In the genomic region with DNA sequence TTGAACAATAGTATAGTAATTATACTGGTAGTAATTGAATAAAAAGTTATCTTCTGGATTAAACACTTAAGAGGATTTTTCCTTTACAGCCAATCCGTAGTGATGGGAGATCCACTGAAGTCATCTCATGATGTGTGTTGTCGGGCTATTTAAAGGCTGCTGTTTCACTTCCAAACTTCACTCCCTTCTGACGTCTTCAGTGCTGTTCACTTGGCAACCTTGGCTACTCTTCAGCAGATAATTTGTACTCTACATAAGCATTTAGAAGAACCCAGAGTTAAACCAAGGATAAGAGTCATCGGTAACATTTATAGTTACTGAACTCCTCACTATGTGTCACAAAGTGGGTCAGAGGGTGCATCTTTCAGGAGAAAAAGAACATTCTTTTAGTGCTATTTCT, we compare ENCODE assay signal across 19 cellular contexts.
DNase-seq lines count a peak whose midpoint lies in the region; ATAC-seq and TF ChIP-seq lines count a peak whose summit lies in the region.
"Had no signal": no experiment of that assay in that cellular context is flagged by ENCODE, and none has a peak within 500 bp of the region (broad histone marks: within the 10 kb centered on the region; RNA-seq: fewer than 3 reads in every experiment).

No MANE protein-coding gene starts in this region.

- ATAC-seq in psoas muscle (peak; percentile 93 to 98 (median 97)), HG03469 (IDR thresholded peaks at IDR 0.05; ENCODE audit: unreplicated experiment) (no peak)
- ATAC-seq in CD8-positive, alpha-beta T cell, result no peak
- ATAC-seq: foreskin keratinocyte had no signal

- H3K4me3 ChIP-seq in fibroblast of villous mesenchyme (ENCODE audit: low read depth, low read length) (no peak overlapping the region), psoas muscle (peak overlapping the region; percentile 24)
- no peak overlapping the region for H3K4me3 ChIP-seq in CD8-positive, alpha-beta T cell (ENCODE audit: low read depth, low read length)
- H3K4me3 ChIP-seq: prostate gland had no signal

- intact Hi-C loops in psoas muscle (cut with DNase I), result loop anchor here in 1 of 2 donors (1.0 to 5.0 kb wide), 2 partner anchors 69 to 180 kb away; partner anchors contain the start of gene EYA4
- intact Hi-C loops in CD8-positive, alpha-beta T cell (cut with DNase I, micrococcal nuclease), result no loop called here

- H3K4me3 Mint-ChIP-seq in CD8-positive, alpha-beta T cell, result no peak overlapping the region
- H3K4me3 Mint-ChIP-seq: T-helper 2 cell treated with Interferon-gamma antibody and Interleukin-4, amounts not matched to agents 5 μg/mL and 100 μg/mL, for 36 hours had no signal

- 14 to 24% (median 19%) methylated on average over 4 of the region's 4 CpGs for WGBS in psoas muscle, 3 donors

- H3K27me3 Mint-ChIP-seq in CD8-positive, alpha-beta T cell (ENCODE audit: low read depth), result no peaks in the 10 kb centered on the region

- H3K27ac ChIP-seq in psoas muscle, result peak overlapping the region; percentile 84
- no peak overlapping the region for H3K27ac ChIP-seq in CD8-positive, alpha-beta T cell (ENCODE audit: low read depth, low read length)
- H3K27ac ChIP-seq: C4-2B, foreskin keratinocyte, prostate gland had no signal

- no peaks in the 10 kb centered on the region for H3K4me1 Mint-ChIP-seq in CD8-positive, alpha-beta T cell (ENCODE audit: low read depth)

- in situ Hi-C loops in SK-MEL-5 (cut with HindIII; ENCODE audit: low pct_unique_long_range_greater_than_20kb, low sequenced_read_pairs), result no loop called here

- no peaks in the 10 kb centered on the region for H3K36me3 ChIP-seq in psoas muscle (ENCODE audit: insufficient read depth in 1 of 2, low read depth in 1 of 2)
- H3K36me3 ChIP-seq in CD8-positive, alpha-beta T cell (ENCODE audit: insufficient read depth, low read length), result no peaks in the 10 kb centered on the region
- H3K36me3 ChIP-seq: prostate gland had no signal

- no peaks in the 10 kb centered on the region for H3K9me3 Mint-ChIP-seq in CD8-positive, alpha-beta T cell
- H3K9me3 Mint-ChIP-seq: T-helper 2 cell treated with Interferon-gamma antibody and Interleukin-4, amounts not matched to agents 5 μg/mL and 100 μg/mL, for 36 hours had no signal

- POLR2A ChIA-PET in CD8-positive, alpha-beta T cell (lab: Charles Lee), result no interaction called here

- H3K4me1 ChIP-seq in psoas muscle, result peaks cover 14% of the 10 kb centered on the region
- no peaks in the 10 kb centered on the region for H3K4me1 ChIP-seq in CD8-positive, alpha-beta T cell (ENCODE audit: insufficient read depth, low read length)
- H3K4me1 ChIP-seq: foreskin keratinocyte, prostate gland had no signal

- no peaks in the 10 kb centered on the region for H3K36me3 Mint-ChIP-seq in CD8-positive, alpha-beta T cell

- no peak overlapping the region for H3K27ac Mint-ChIP-seq in CD8-positive, alpha-beta T cell
- H3K27ac Mint-ChIP-seq: T-helper 2 cell treated with Interferon-gamma antibody and Interleukin-4, amounts not matched to agents 5 μg/mL and 100 μg/mL, for 36 hours had no signal

- CTCF ChIA-PET in CD8-positive, alpha-beta T cell (lab: Charles Lee), result no interaction called here

- no peak for TF ChIP-seq CTCF in fibroblast of villous mesenchyme (IDR thresholded peaks at IDR 0.05; ENCODE audit: insufficient read depth, low read depth, low read length)
- TF ChIP-seq CTCF in psoas muscle (IDR thresholded peaks at IDR 0.05), result no peak
- no peak for TF ChIP-seq CTCF in CD8-positive, alpha-beta T cell (IDR thresholded peaks at IDR 0.05)

- H3K9me3 ChIP-seq in psoas muscle, result no peaks in the 10 kb centered on the region
- H3K9me3 ChIP-seq in CD8-positive, alpha-beta T cell (ENCODE audit: low read length), result no peaks in the 10 kb centered on the region
- H3K9me3 ChIP-seq: prostate gland had no signal

- no peaks in the 10 kb centered on the region for H3K27me3 ChIP-seq in psoas muscle (ENCODE audit: insufficient read depth in 3 of 3, low read length in 2 of 3)
- no peaks in the 10 kb centered on the region for H3K27me3 ChIP-seq in CD8-positive, alpha-beta T cell (ENCODE audit: insufficient read depth, low read length)
- H3K27me3 ChIP-seq: foreskin keratinocyte had no signal

- DNase-seq in ELR (ENCODE audit: low read depth), result peak; percentile 79
- peak; percentile 96 for DNase-seq in SK-MEL-5 (ENCODE audit: low read depth, low spot score)
- DNase-seq in fibroblast of villous mesenchyme (ENCODE audit: low read depth), result peak; percentile 46
- no peak for DNase-seq in psoas muscle
- DNase-seq in CD8-positive, alpha-beta T cell, result no peak
- no peak for DNase-seq in GF-D8 (lab: John Stamatoyannopoulos, UW)
- no peak for DNase-seq in activated CD4-positive, alpha-beta T cell treated with anti-CD3 and anti-CD28 coated beads, Interleukin-2, amount 50 U/mL, for 48 hours
- DNase-seq: activated CD4-positive, alpha-beta T cell treated with anti-CD3 and anti-CD28 coated beads for 48 hours; activated T-cell treated with anti-CD3 and anti-CD28 coated beads, Interleukin-2, amount 50 U/mL, for 48 hours; dermis blood vessel endothelial cell; foreskin keratinocyte; NCI-H1694 treated with DMSO at 0.1 percent for 48 hours; NCI-H510A treated with DMSO at 0.1 percent for 48 hours; stimulated activated CD4-positive, alpha-beta T cell treated with anti-CD3 and anti-CD28 coated beads, Interleukin-2, amount 100 ng/mL, for 24 hours; stimulated activated CD8-positive, alpha-beta memory T cell treated with anti-CD3 and anti-CD28 coated beads, Interleukin-4, amount 100 ng/mL, for 48 hours had no signal

Comparison
In these comparisons a context has a peak if more than half of its experiments do, and no peak if none do; other contexts are left out.
1. DNase-seq: peak in ELR (single experiment), SK-MEL-5 (single experiment) and fibroblast of villous mesenchyme (single experiment); none in psoas muscle (0 of 2), CD8-positive, alpha-beta T cell (0 of 7), GF-D8 (single experiment) and activated CD4-positive, alpha-beta T cell treated with anti-CD3 and anti-CD28 coated beads, Interleukin-2, amount 50 U/mL, for 48 hours (0 of 2).
2. ATAC-seq: peak in psoas muscle (4 of 4); none in HG03469 (single experiment) and CD8-positive, alpha-beta T cell (single experiment).